Comparison of ENCODE assay signal across 20 cellular contexts in the genomic region with DNA sequence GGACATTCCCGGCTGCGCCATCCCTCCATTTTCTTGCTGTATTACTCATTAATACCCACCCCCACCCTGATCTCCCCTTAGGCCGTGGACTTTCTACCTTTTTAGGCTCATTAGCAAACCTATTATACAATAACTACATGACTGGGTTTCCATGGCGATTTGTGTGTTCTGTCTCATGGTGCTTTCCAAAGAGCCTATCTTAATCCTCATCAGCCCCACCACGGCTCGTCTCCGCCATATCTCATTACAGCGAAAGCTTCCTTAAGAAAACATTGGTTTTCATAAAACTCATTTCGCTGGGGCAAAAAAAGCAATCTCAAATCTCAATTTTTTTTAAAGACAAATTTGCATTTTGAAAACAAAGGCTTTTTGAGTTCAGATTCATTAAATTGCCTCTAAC. TPM values are rescaled to one million over a fixed set of nuclear protein-coding genes. Genes with fewer than 3 reads are reported as not detected.
"Had no signal": no experiment of that assay in that cellular context is flagged by ENCODE, and none has a peak within 500 bp of the region (broad histone marks: within the 10 kb centered on the region; RNA-seq: fewer than 3 reads in every experiment).

No MANE protein-coding gene starts in this region.

- H3K36me3 Mint-ChIP-seq: naive thymus-derived CD8-positive, alpha-beta T cell; stimulated activated memory B cell treated with anti-CD40 and anti-IgM and Interleukin-4, amounts not matched to agents 10 μg/mL and 1 μg/mL and 100 μg/mL, for 72 hours had no signal

- H3K27me3 Mint-ChIP-seq: stimulated activated memory B cell treated with anti-CD40 and anti-IgM and Interleukin-4, amounts not matched to agents 10 μg/mL and 1 μg/mL and 100 μg/mL, for 72 hours; stimulated activated naive CD8-positive, alpha-beta T cell treated with anti-CD3 and anti-CD28 coated beads, Interleukin-15, Interleukin-2, amounts not matched to agents 100 ng/mL and 50 ng/mL, for 24 hours had no signal

- H3K4me1 Mint-ChIP-seq: naive thymus-derived CD8-positive, alpha-beta T cell; stimulated activated memory B cell treated with anti-CD40 and anti-IgM and Interleukin-4, amounts not matched to agents 10 μg/mL and 1 μg/mL and 100 μg/mL, for 72 hours had no signal

- H3K4me3 Mint-ChIP-seq: naive thymus-derived CD8-positive, alpha-beta T cell; stimulated activated memory B cell treated with anti-CD40 and anti-IgM and Interleukin-4, amounts not matched to agents 10 μg/mL and 1 μg/mL and 100 μg/mL, for 72 hours; stimulated activated naive CD8-positive, alpha-beta T cell treated with anti-CD3 and anti-CD28 coated beads, Interleukin-15, Interleukin-2, amounts not matched to agents 100 ng/mL and 50 ng/mL, for 24 hours had no signal

- H3K9me3 Mint-ChIP-seq: naive thymus-derived CD8-positive, alpha-beta T cell; stimulated activated memory B cell treated with anti-CD40 and anti-IgM and Interleukin-4, amounts not matched to agents 10 μg/mL and 1 μg/mL and 100 μg/mL, for 72 hours; stimulated activated naive CD8-positive, alpha-beta T cell treated with anti-CD3 and anti-CD28 coated beads, Interleukin-15, Interleukin-2, amounts not matched to agents 100 ng/mL and 50 ng/mL, for 24 hours had no signal

- DNase-seq: cortex of kidney; dorsolateral prefrontal cortex; effector CD8-positive, alpha-beta T cell; foreskin melanocyte; head of caudate nucleus; left colon; mammary epithelial cell; mucosa of descending colon; naive thymus-derived CD8-positive, alpha-beta T cell; nucleus accumbens; ovary; right lobe of liver; spleen; stimulated activated CD4-positive, alpha-beta T cell treated with anti-CD3 and anti-CD28 coated beads, Interleukin-15, amount 100 ng/mL, for 24 hours; stimulated activated CD4-positive, alpha-beta T cell treated with anti-CD3 and anti-CD28 coated beads, Interleukin-1b, Interleukin-23, amount 100 ng/mL, for 48 hours; stimulated activated CD4-positive, alpha-beta T cell treated with anti-CD3 and anti-CD28 coated beads, Interleukin-4, amount 100 ng/mL, for 24 hours; tibial artery; upper lobe of left lung had no signal

- H3K27ac Mint-ChIP-seq: naive thymus-derived CD8-positive, alpha-beta T cell; stimulated activated memory B cell treated with anti-CD40 and anti-IgM and Interleukin-4, amounts not matched to agents 10 μg/mL and 1 μg/mL and 100 μg/mL, for 72 hours; stimulated activated naive CD8-positive, alpha-beta T cell treated with anti-CD3 and anti-CD28 coated beads, Interleukin-15, Interleukin-2, amounts not matched to agents 100 ng/mL and 50 ng/mL, for 24 hours had no signal

RNA-seq across cellular contexts. Expression of a gene that starts 41.1 kb away (rescaled TPM):
- total RNA-seq: naive thymus-derived CD8-positive, alpha-beta T cell had no signal
- polyA plus RNA-seq: naive thymus-derived CD8-positive, alpha-beta T cell had no signal
